Comparison of ENCODE assay signal across 8 cellular contexts in genomic region chr3:157128771-157129671, GRCh38. TPM values are rescaled to one million over a fixed set of nuclear protein-coding genes. Genes with fewer than 3 reads are reported as not detected.
DNase-seq lines count a peak whose midpoint lies in the region; ATAC-seq, FAIRE-seq and TF ChIP-seq lines count a peak whose summit lies in the region.

No MANE protein-coding gene starts in this region.

- intact Hi-C loops in prostate gland (cut with DNase I): loop anchor here (2.0 kb wide), 1 partner anchor 40 kb away; no protein-coding TSS in a partner anchor

- WGBS in prostate gland: 53% methylated on average over 14 of the region's 14 CpGs

- TF ChIP-seq POLR2A in GM12892 (IDR thresholded peaks at IDR 0.05; ENCODE audit: low read depth, low read length) (no peak), prostate gland (IDR thresholded peaks at IDR 0.05) (no peak)

- H3K27ac ChIP-seq in prostate gland: peak overlapping the region; percentile 93 to 94

- TF ChIP-seq CTCF in fibroblast of the aortic adventitia (IDR thresholded peaks at IDR 0.05; ENCODE audit: insufficient read depth, low read length) (no peak), prostate gland (IDR thresholded peaks at IDR 0.05) (no peak)

- H3K9me3 ChIP-seq in prostate gland: no peaks in the 10 kb centered on the region

- no peaks in the 10 kb centered on the region for H3K36me3 ChIP-seq in prostate gland

- DNase-seq in GM12892 (ENCODE audit: insufficient read length) (no peak), fibroblast of the aortic adventitia (ENCODE audit: low read depth) (peak; percentile 57), prostate gland (ENCODE audit: low spot score) (peak; percentile 65), DMS114 treated with DMSO at 0.1 percent for 48 hours (lab: John Stamatoyannopoulos, UW; ENCODE audit: unreplicated experiment) (no peak), NCI-H2081 treated with DMSO at 0.1 percent for 48 hours (lab: John Stamatoyannopoulos, UW) (no peak)
- peak; percentile 67 for DNase-seq in activated CD8-positive, alpha-beta memory T cell treated with anti-CD3 and anti-CD28 coated beads for 24 hours

- peak; percentile 13 for ATAC-seq in HG03196 (IDR thresholded peaks at IDR 0.05; ENCODE audit: unreplicated experiment)
- no peak for ATAC-seq in HG02840 (IDR thresholded peaks at IDR 0.05; ENCODE audit: low FRiP score, unreplicated experiment)

- no peaks in the 10 kb centered on the region for H3K27me3 ChIP-seq in prostate gland (replicated peaks; ENCODE audit: insufficient read depth)

- peaks cover 33% of the 10 kb centered on the region for H3K4me1 ChIP-seq in prostate gland (replicated peaks)

- H3K4me3 ChIP-seq in fibroblast of the aortic adventitia (ENCODE audit: low read depth, low read length) (no peak overlapping the region), prostate gland (no peak overlapping the region)

- peak; percentile 48 for FAIRE-seq in GM12892 (lab: Jason Lieb, UNC)

RNA-seq across cellular contexts. Expression of gene CCNL1, which starts 30.9 kb away (rescaled TPM):
- 103 TPM for polyA plus RNA-seq in GM12892 (2012; ENCODE audit: missing spikeins)
- total RNA-seq in fibroblast of the aortic adventitia (ENCODE audit: low replicate concordance): 86.7 and 138 TPM in 2 replicates
- 100 to 1,000 TPM in 1 of 2 donors, 10 to 100 TPM in 1; 94.5 to 157 TPM for total RNA-seq in prostate gland

Comparison
In these comparisons a context has a peak if more than half of its experiments do, and no peak if none do; other contexts are left out.
1. DNase-seq: peak in activated CD8-positive, alpha-beta memory T cell treated with anti-CD3 and anti-CD28 coated beads for 24 hours (single experiment), fibroblast of the aortic adventitia (single experiment) and prostate gland (single experiment); none in GM12892 (single experiment), DMS114 treated with DMSO at 0.1 percent for 48 hours (single experiment) and NCI-H2081 treated with DMSO at 0.1 percent for 48 hours (single experiment).